In the genomic region with DNA sequence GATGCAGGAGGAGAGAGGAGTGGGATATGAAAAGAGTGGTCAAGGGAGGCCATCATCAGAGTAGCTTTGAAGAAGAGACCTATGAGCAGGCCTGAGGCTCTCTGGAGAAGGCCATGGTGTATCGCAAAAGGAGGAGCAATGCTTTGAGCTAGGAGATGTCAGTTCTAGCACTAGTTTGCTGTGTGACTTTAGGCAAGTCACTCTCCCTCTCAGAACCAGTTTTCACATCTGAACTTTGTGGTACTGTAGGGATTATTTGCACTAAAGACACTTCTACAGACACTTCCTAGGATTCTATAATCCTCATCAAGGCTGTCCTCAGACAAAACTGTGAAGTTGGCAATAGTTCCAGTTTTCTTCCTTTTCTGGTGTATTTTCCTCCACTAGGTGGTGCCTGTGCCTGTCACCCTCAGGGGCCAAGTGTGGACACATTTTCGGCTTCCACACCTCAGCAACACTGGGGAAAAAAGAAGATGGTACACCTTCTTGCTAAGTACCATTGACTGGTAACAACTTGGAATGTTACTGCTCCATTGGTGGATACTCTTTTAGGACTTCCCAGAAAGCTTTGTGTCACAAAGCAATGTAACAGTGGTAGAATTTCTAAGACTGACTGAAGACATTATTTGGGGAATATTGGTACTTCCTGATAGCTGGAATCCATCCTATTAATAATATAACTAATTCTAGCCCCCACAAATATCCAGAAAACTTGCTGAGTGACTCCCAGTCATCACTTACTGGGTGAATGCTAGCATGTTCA, we compare ENCODE assay signal across 9 cellular contexts. TPM values are rescaled to one million over a fixed set of nuclear protein-coding genes. Genes with fewer than 3 reads are reported as not detected.
A peak's percentile ranks its signal among the peaks of the same experiment; 100 is the strongest.
DNase-seq lines count a peak whose midpoint lies in the region; FAIRE-seq and TF ChIP-seq lines count a peak whose summit lies in the region.
"Had no signal": no experiment of that assay in that cellular context is flagged by ENCODE, and none has a peak within 500 bp of the region (broad histone marks: within the 10 kb centered on the region; RNA-seq: fewer than 3 reads in every experiment).

No MANE protein-coding gene starts in this region.

- CTCF ChIA-PET in activated CD4-positive, alpha-beta memory T cell treated with anti-CD3 and anti-CD28 coated beads for 36 hours (lab: Charles Lee): interaction anchor here (0.6 kb wide), 1 partner anchor 14 kb away, joined by 5 read pairs; no protein-coding TSS in a partner anchor

- DNase-seq in BE2C: no peak
- no peak for DNase-seq in H54 (ENCODE audit: insufficient read length, low spot score)
- DNase-seq in iPS-NIHi11 (ENCODE audit: low spot score): peak; percentile 49
- no peak for DNase-seq in ascending aorta (ENCODE audit: low spot score in 2 of 2)
- no peak for DNase-seq in dedifferentiated amniotic fluid mesenchymal stem cell (ENCODE audit: extremely low spot score)
- no peak for DNase-seq in NCI-H774 (lab: John Stamatoyannopoulos, UW)
- DNase-seq in activated CD4-positive, alpha-beta memory T cell treated with anti-CD3 and anti-CD28 coated beads for 36 hours: no peak
- DNase-seq: activated effector memory CD4-positive, alpha-beta T cell treated with Interleukin-2 at 50 U/mL for 16 hours had no signal

- TF ChIP-seq POLR2A in H54 (IDR thresholded peaks at IDR 0.05; ENCODE audit: low read depth, low read length): no peak

- H3K36me3 ChIP-seq in BE2C (no peaks in the 10 kb centered on the region), ascending aorta (no peaks in the 10 kb centered on the region)

- H3K4me3 ChIP-seq in BE2C (ENCODE audit: low read depth, low read length): no peak overlapping the region
- no peak overlapping the region for H3K4me3 ChIP-seq in ascending aorta

- H3K27ac ChIP-seq in VCaP (no peak overlapping the region), ascending aorta (no peak overlapping the region)

- FAIRE-seq in H54 (lab: Jason Lieb, UNC): peak; percentile 45

- intact Hi-C loops in ascending aorta (cut with DNase I): no loop called here
- intact Hi-C loops in activated CD4-positive, alpha-beta memory T cell treated with anti-CD3 and anti-CD28 coated beads for 36 hours (cut with micrococcal nuclease): no loop called here

- POLR2A ChIA-PET in activated CD4-positive, alpha-beta memory T cell treated with anti-CD3 and anti-CD28 coated beads for 36 hours (lab: Charles Lee): no interaction called here

- no peaks in the 10 kb centered on the region for H3K36me3 Mint-ChIP-seq in activated CD4-positive, alpha-beta memory T cell treated with anti-CD3 and anti-CD28 coated beads for 36 hours

- H3K9me3 Mint-ChIP-seq in activated CD4-positive, alpha-beta memory T cell treated with anti-CD3 and anti-CD28 coated beads for 36 hours: no peaks in the 10 kb centered on the region

- peaks cover 13% of the 10 kb centered on the region for H3K27me3 Mint-ChIP-seq in activated CD4-positive, alpha-beta memory T cell treated with anti-CD3 and anti-CD28 coated beads for 36 hours

- peaks cover 25% of the 10 kb centered on the region for H3K27me3 ChIP-seq in BE2C
- no peaks in the 10 kb centered on the region for H3K27me3 ChIP-seq in ascending aorta

- H3K27ac Mint-ChIP-seq in activated CD4-positive, alpha-beta memory T cell treated with anti-CD3 and anti-CD28 coated beads for 36 hours: no peak overlapping the region

- no peak overlapping the region for H3K4me3 Mint-ChIP-seq in activated CD4-positive, alpha-beta memory T cell treated with anti-CD3 and anti-CD28 coated beads for 36 hours

- no peaks in the 10 kb centered on the region for H3K4me1 Mint-ChIP-seq in activated CD4-positive, alpha-beta memory T cell treated with anti-CD3 and anti-CD28 coated beads for 36 hours (ENCODE audit: low read depth)

- H3K9me3 ChIP-seq in BE2C: no peaks in the 10 kb centered on the region
- H3K9me3 ChIP-seq in ascending aorta: no peaks in the 10 kb centered on the region

- H3K4me1 ChIP-seq in BE2C (no peaks in the 10 kb centered on the region), ascending aorta (no peaks in the 10 kb centered on the region)

- TF ChIP-seq CTCF in BE2C (IDR thresholded peaks at IDR 0.05; ENCODE audit: low read depth, low read length) (peak; percentile 74), VCaP (conservative IDR thresholded peaks at IDR 0.05) (peak; percentile 84), ascending aorta (IDR thresholded peaks at IDR 0.05) (peak in 1 of 3 experiments; percentile 32)

RNA-seq across cellular contexts. Expression of a gene that starts 9.9 kb away (rescaled TPM):
- polyA plus RNA-seq in BE2C (2012; ENCODE audit: insufficient read depth, insufficient read length, low read depth): 1.9 TPM
- total RNA-seq in ascending aorta: 6.0 TPM
- total RNA-seq in activated CD4-positive, alpha-beta memory T cell treated with anti-CD3 and anti-CD28 coated beads for 36 hours: not detected
